Comparison of ENCODE assay signal across 8 cellular contexts in the genomic region with DNA sequence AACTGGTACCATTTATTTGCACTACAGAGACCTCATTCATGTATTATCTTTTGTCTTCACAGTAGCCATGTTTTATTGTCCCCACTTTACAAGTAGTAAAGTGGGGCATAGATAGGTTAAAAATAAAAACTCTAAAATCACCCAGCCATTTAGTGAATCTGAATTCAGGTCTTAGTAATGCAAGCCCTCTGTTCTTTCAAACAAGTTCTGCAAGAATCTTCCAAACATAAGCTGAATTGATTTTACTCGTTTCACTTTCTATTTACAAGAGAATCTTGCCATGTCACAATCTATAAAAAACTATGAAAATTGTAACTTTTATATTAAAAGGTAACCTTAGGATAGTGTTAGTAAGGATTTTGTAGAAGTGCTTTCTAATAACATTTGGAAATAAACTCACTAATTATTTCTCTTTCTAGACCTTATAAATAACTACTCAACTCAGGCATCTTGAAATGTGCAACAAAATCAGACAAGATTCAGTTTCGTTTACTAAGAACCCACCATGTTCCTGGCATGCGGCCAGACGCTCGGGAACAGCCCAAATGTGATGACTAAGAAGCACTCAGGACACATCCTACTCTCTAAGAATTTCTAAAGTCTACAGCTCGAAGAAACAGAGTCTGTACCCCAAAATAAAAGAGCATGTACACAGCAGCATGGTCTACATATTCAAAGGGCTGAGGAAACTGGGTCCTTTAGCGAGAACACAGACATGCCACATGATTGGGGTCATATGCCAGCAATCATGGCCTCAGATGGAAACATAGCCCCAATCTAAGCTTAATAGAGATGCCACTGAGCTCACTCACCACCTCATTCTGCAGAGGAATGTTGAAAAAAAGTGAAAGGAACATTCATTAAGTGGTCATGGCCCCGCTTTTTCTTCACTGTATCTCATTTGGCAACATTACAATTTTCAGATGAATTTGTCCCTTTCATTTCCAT.
A peak's percentile ranks its signal among the peaks of the same experiment; 100 is the strongest.
DNase-seq lines count a peak whose midpoint lies in the region; ATAC-seq lines count a peak whose summit lies in the region.

No MANE protein-coding gene starts in this region.

- DNase-seq in G401 (ENCODE audit: low spot score) (peak; percentile 38), M059J (ENCODE audit: low read depth) (peak; percentile 84), activated T-cell treated with anti-CD3 and anti-CD28 coated beads for 48 hours (ENCODE audit: low read depth) (peak; percentile 79), glomerular visceral epithelial cell (ENCODE audit: extremely low spot score) (peak; percentile 49), GDM1 (lab: John Stamatoyannopoulos, UW) (no peak), GF-D8 (lab: John Stamatoyannopoulos, UW) (no peak)
- DNase-seq in stimulated activated CD8-positive, alpha-beta memory T cell treated with anti-CD3 and anti-CD28 coated beads, Interleukin-15, amount 100 ng/mL, for 24 hours (ENCODE audit: low read depth) = peak; percentile 50

- ATAC-seq in GM21786 (IDR thresholded peaks at IDR 0.05; ENCODE audit: unreplicated experiment) = peak; percentile 84

- in situ Hi-C loops in G401 (cut with HindIII; ENCODE audit: low sequenced_read_pairs) = no loop called here

Comparison
In these comparisons a context has a peak if more than half of its experiments do, and no peak if none do; other contexts are left out.
1. DNase-seq: peak in G401 (single experiment), M059J (single experiment), activated T-cell treated with anti-CD3 and anti-CD28 coated beads for 48 hours (single experiment), glomerular visceral epithelial cell (single experiment) and stimulated activated CD8-positive, alpha-beta memory T cell treated with anti-CD3 and anti-CD28 coated beads, Interleukin-15, amount 100 ng/mL, for 24 hours (single experiment); none in GDM1 (single experiment) and GF-D8 (single experiment).